In genomic region chr2:8148260-8148880, GRCh38 we compare ENCODE assay signal across 11 cellular contexts.
A peak's percentile ranks its signal among the peaks of the same experiment; 100 is the strongest.
DNase-seq lines count a peak whose midpoint lies in the region; ATAC-seq, FAIRE-seq and TF ChIP-seq lines count a peak whose summit lies in the region.
"Had no signal": no experiment of that assay in that cellular context is flagged by ENCODE, and none has a peak within 500 bp of the region (broad histone marks: within the 10 kb centered on the region; RNA-seq: fewer than 3 reads in every experiment).

No MANE protein-coding gene starts in this region.

- intact Hi-C loops in PC-3 (cut with micrococcal nuclease), result no loop called here
- intact Hi-C loops in endothelial cell of umbilical vein (cut with micrococcal nuclease), result loop anchor here (1.0 kb wide), 1 partner anchor 533 kb away; no protein-coding TSS in a partner anchor

- H3K27ac ChIP-seq in PC-3 (ENCODE audit: low read length), result peak overlapping the region; percentile 53
- peak overlapping the region; percentile 65 for H3K27ac ChIP-seq in endothelial cell of umbilical vein (ENCODE audit: insufficient read depth, low read depth, low read length)
- H3K27ac ChIP-seq in muscle layer of colon (ENCODE audit: low read depth, low read length), result peak overlapping the region; percentile 6
- H3K27ac ChIP-seq: right atrium auricular region, VCaP had no signal

- H3K36me3 ChIP-seq in PC-3 (ENCODE audit: low read depth, low read length) (no peaks in the 10 kb centered on the region), endothelial cell of umbilical vein (ENCODE audit: control insufficient read depth in 2 of 2, extremely low read depth in 1 of 2, insufficient read depth in 2 of 2, low read length in 2 of 2) (no peaks in the 10 kb centered on the region), muscle layer of colon (ENCODE audit: insufficient read depth, low read length) (no peaks in the 10 kb centered on the region)
- H3K36me3 ChIP-seq: right atrium auricular region had no signal

- H3K9ac ChIP-seq in PC-3 (ENCODE audit: low read length) (no peak overlapping the region), endothelial cell of umbilical vein (replicated peaks; ENCODE audit: extremely low read depth, insufficient read depth, low read length) (no peak overlapping the region), muscle layer of colon (ENCODE audit: low read length) (no peak overlapping the region)

- H3K9me3 ChIP-seq in PC-3 (ENCODE audit: low read length), result no peaks in the 10 kb centered on the region
- H3K9me3 ChIP-seq in endothelial cell of umbilical vein (replicated peaks; ENCODE audit: control insufficient read depth, insufficient read depth, low read length), result no peaks in the 10 kb centered on the region
- no peaks in the 10 kb centered on the region for H3K9me3 ChIP-seq in muscle layer of colon (ENCODE audit: low read length)
- H3K9me3 ChIP-seq: right atrium auricular region had no signal

- BruUV-seq in PC-3 (replicated peaks; lab: Mats Ljungman, UMichigan) (no TSS peak), endothelial cell of umbilical vein (replicated peaks; lab: Mats Ljungman, UMichigan) (TSS peak; percentile 62)

- peak; percentile 93 for FAIRE-seq in endothelial cell of umbilical vein (lab: Jason Lieb, UNC)

- H3K27me3 ChIP-seq in PC-3 (ENCODE audit: low read length), result no peaks in the 10 kb centered on the region
- peaks cover 0 to 2% of the 10 kb centered on the region in 2 experiments for H3K27me3 ChIP-seq in endothelial cell of umbilical vein (ENCODE audit: control insufficient read depth in 2 of 2, insufficient read depth in 2 of 2, low read length in 2 of 2)
- no peaks in the 10 kb centered on the region for H3K27me3 ChIP-seq in muscle layer of colon (ENCODE audit: control insufficient read depth in 1 of 2, insufficient read depth in 2 of 2, low read length in 2 of 2)
- H3K27me3 ChIP-seq: right atrium auricular region had no signal

- peak; percentile 72 for DNase-seq in AG20443 (ENCODE audit: low spot score)
- DNase-seq in PC-3, result peak; percentile 95
- DNase-seq in endothelial cell of umbilical vein (ENCODE audit: low read depth, low spot score), result peak; percentile 80
- no peak for DNase-seq in NCI-H2029 (lab: John Stamatoyannopoulos, UW)
- no peak for DNase-seq in NCI-H524 (lab: John Stamatoyannopoulos, UW)
- no peak for DNase-seq in NCI-H1417 (lab: John Stamatoyannopoulos, UW)
- DNase-seq: left cardiac atrium had no signal

- H3K4me3 ChIP-seq in PC-3 (ENCODE audit: low read length), result no peak overlapping the region
- H3K4me3 ChIP-seq in endothelial cell of umbilical vein (replicated peaks in 1 of 3; ENCODE audit: insufficient read depth in 1 of 3, low read depth in 1 of 3, low read length in 3 of 3), result no peak overlapping the region
- H3K4me3 ChIP-seq in muscle layer of colon (ENCODE audit: low read depth in 1 of 2, low read length in 2 of 2), result no peak overlapping the region
- H3K4me3 ChIP-seq: right atrium auricular region had no signal

- TF ChIP-seq CTCF in PC-3 (conservative IDR thresholded peaks at IDR 0.05; ENCODE audit: low read depth, low read length) (no peak), endothelial cell of umbilical vein (IDR thresholded peaks at IDR 0.05; ENCODE audit: extremely low read depth in 1 of 2, insufficient read depth in 1 of 2, low read depth in 1 of 2, low read length in 2 of 2) (no peak)

- ATAC-seq in PC-3 (peak; percentile 80), GM18873 (IDR thresholded peaks at IDR 0.05; ENCODE audit: low FRiP score, unreplicated experiment) (no peak)

- TF ChIP-seq POLR2A in endothelial cell of umbilical vein (IDR thresholded peaks at IDR 0.05; ENCODE audit: low read depth, low read length), result no peak

- H4K20me1 ChIP-seq in PC-3 (ENCODE audit: low read length), result no peaks in the 10 kb centered on the region
- no peaks in the 10 kb centered on the region for H4K20me1 ChIP-seq in endothelial cell of umbilical vein (replicated peaks; ENCODE audit: control insufficient read depth, extremely low read depth, insufficient read depth, low read length)

- H3K9me2 ChIP-seq in PC-3 (replicated peaks; ENCODE audit: low read length), result no peaks in the 10 kb centered on the region

- H3K4me1 ChIP-seq in PC-3 (ENCODE audit: insufficient read depth, low read length) (peaks cover 27% of the 10 kb centered on the region), endothelial cell of umbilical vein (ENCODE audit: control insufficient read depth, extremely low read depth, insufficient read depth, low read length) (peaks cover 30% of the 10 kb centered on the region), muscle layer of colon (ENCODE audit: insufficient read depth, low read length) (peaks cover 33% of the 10 kb centered on the region)

- CTCF ChIA-PET in PC-3 (lab: Charles Lee) (interaction anchor here (0.6 kb wide), 1 partner anchor 48 kb away, joined by 3 read pairs; no protein-coding TSS in a partner anchor), endothelial cell of umbilical vein (lab: Charles Lee) (interaction anchor here (1.0 to 1.9 kb wide), 3 partner anchors 14 to 22 kb away, joined by 4 to 6 read pairs (median 5); no protein-coding TSS in a partner anchor)

- H3K79me2 ChIP-seq in PC-3 (ENCODE audit: low read length) (no peaks in the 10 kb centered on the region), endothelial cell of umbilical vein (ENCODE audit: control insufficient read depth, insufficient read depth, low read length) (no peaks in the 10 kb centered on the region)

- H3F3A ChIP-seq in PC-3 (ENCODE audit: low read length, unreplicated experiment), result no peaks in the 10 kb centered on the region

- POLR2A ChIA-PET in PC-3 (lab: Charles Lee; ENCODE audit: unreplicated experiment), result interaction anchor here (0.6 kb wide), 1 partner anchor 392 kb away, joined by 4 read pairs; no protein-coding TSS in a partner anchor
- POLR2A ChIA-PET in endothelial cell of umbilical vein (lab: Charles Lee), result no interaction called here

- H2AFZ ChIP-seq in PC-3 (ENCODE audit: low read length), result 0 out of 2 replicates have a peak overlapping the region, but pooled peaks have one; percentile 21
- H2AFZ ChIP-seq in endothelial cell of umbilical vein (ENCODE audit: low read depth, low read length), result peak overlapping the region; percentile 18

- H3K4me2 ChIP-seq in PC-3 (ENCODE audit: low read length) (no peak overlapping the region), endothelial cell of umbilical vein (ENCODE audit: insufficient read depth, low read length) (no peak overlapping the region)

- no peaks in the 10 kb centered on the region for H3K9me1 ChIP-seq in endothelial cell of umbilical vein (replicated peaks; ENCODE audit: control insufficient read depth, extremely low read depth, insufficient read depth, low read length)

- dilution Hi-C loops in endothelial cell of umbilical vein (cut with MboI; ENCODE audit: extremely low pct_ligation_motif_present, low sequenced_read_pairs), result no loop called here

TF ChIP-seq in endothelial cell of umbilical vein, 7 proteins besides CTCF, POLR2A, EP300 and RAD21:
- peak; percentile 76 for TF ChIP-seq GATA2 (IDR thresholded peaks at IDR 0.05; ENCODE audit: insufficient read depth, insufficient read length, low read depth, low read length)
- TF ChIP-seq MAX (IDR thresholded peaks at IDR 0.05; ENCODE audit: insufficient read depth, insufficient read length), result no peak
- TF ChIP-seq POLR2AphosphoS5 (IDR thresholded peaks at IDR 0.05; ENCODE audit: insufficient read depth, low read depth, low read length), result no peak
- peak; percentile 83 for TF ChIP-seq FOS (IDR thresholded peaks at IDR 0.05; ENCODE audit: borderline replicate concordance, insufficient read depth, low read length)
- TF ChIP-seq EZH2 (IDR thresholded peaks at IDR 0.05; ENCODE audit: borderline replicate concordance, low read depth, low read length, severe bottlenecking), result no peak
- peak; percentile 91 for TF ChIP-seq JUN (IDR thresholded peaks at IDR 0.05; ENCODE audit: borderline replicate concordance, insufficient read depth, insufficient read length, low read depth)
- no peak for TF ChIP-seq MYC (IDR thresholded peaks at IDR 0.05; ENCODE audit: low read depth, low read length)
TF ChIP-seq in endothelial cell of umbilical vein: peak in this region for 3.

Comparison
In these comparisons a context has a peak if more than half of its experiments do, and no peak if none do; other contexts are left out.
1. DNase-seq: peak in AG20443 (single experiment), PC-3 (single experiment) and endothelial cell of umbilical vein (single experiment); none in NCI-H2029 (single experiment), NCI-H524 (0 of 2) and NCI-H1417 (0 of 3).
2. H3K27ac ChIP-seq: peak in every context shown above with its lines; median percentile 65 in endothelial cell of umbilical vein; 53 in PC-3; 6 in muscle layer of colon.